In the genomic region with DNA sequence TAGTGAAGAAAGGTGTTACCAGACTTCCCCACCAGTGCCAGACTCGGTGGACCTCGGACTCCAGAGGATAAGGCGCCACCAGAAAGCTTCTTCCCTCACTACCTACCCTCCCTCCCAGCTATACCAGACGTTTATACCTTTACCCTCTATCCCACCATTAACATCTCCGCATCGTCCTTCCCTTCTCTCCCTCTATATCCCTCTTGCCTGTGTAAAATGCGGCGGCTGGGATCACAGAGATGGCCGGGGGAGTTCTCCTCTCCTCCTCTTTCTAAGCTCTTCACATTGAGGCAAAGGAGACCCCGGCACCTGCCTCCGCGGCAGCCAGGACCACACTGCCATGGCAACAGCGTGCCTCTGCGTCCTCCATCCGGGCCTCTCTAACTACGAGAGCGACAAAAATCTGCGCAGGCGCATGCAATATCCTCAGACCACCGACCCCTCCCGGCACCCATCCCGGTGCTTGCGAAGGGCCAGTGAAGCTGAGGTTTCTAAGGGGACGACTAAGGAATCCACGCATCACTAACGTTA, we compare ENCODE assay signal across 8 cellular contexts. TPM values are rescaled to one million over a fixed set of nuclear protein-coding genes. Genes with fewer than 3 reads are reported as not detected.
DNase-seq lines count a peak whose midpoint lies in the region; ATAC-seq, FAIRE-seq and TF ChIP-seq lines count a peak whose summit lies in the region.

Gene CCDC181 (minus strand): TSS at position 394 of the 531 bp plus-strand sequence. CDS start 2,547 bp downstream, outside the sequence.

- no TSS peak for BruUV-seq in Caco-2 (replicated peaks; lab: Mats Ljungman, UMichigan)

- no peaks in the 10 kb centered on the region for H3K36me3 ChIP-seq in SU-DHL-6 (ENCODE audit: low read length)
- no peaks in the 10 kb centered on the region for H3K36me3 ChIP-seq in Caco-2 (ENCODE audit: control insufficient read depth, insufficient read depth, low read length)

- H3K4me1 ChIP-seq in Caco-2: no peaks in the 10 kb centered on the region

- H3K4me1 Mint-ChIP-seq in Caco-2 (ENCODE audit: low read depth, unreplicated experiment): peaks cover 1% of the 10 kb centered on the region

- CTCF ChIA-PET in Caco-2 (lab: Charles Lee): no interaction called here

- H3K36me3 Mint-ChIP-seq in Caco-2 (ENCODE audit: insufficient read depth, unreplicated experiment): no peaks in the 10 kb centered on the region

- no peaks in the 10 kb centered on the region for H3K9me2 ChIP-seq in SU-DHL-6 (replicated peaks; ENCODE audit: insufficient read depth, low read length)

- ATAC-seq in GM18858 (IDR thresholded peaks at IDR 0.05; ENCODE audit: unreplicated experiment) (peak; percentile 80), GM19328 (IDR thresholded peaks at IDR 0.05; ENCODE audit: unreplicated experiment) (no peak)

- H3K27me3 ChIP-seq in SU-DHL-6 (ENCODE audit: low read length) (no peaks in the 10 kb centered on the region), Caco-2 (replicated peaks; ENCODE audit: control insufficient read depth, insufficient read depth, low read length) (no peaks in the 10 kb centered on the region)

- peak within 1 kb of the TSS; percentile 36 for H3K4me3 ChIP-seq in SU-DHL-6 (ENCODE audit: insufficient read depth, low read length, poor library complexity, severe bottlenecking)
- H3K4me3 ChIP-seq in Caco-2 (ENCODE audit: low read depth, low read length): no peak within 1 kb of the TSS

- peak within 1 kb of the TSS; percentile 53 for H3K4me2 ChIP-seq in SU-DHL-6 (ENCODE audit: low read depth, low read length, poor library complexity, severe bottlenecking)

- TF ChIP-seq CTCF in SU-DHL-6 (IDR thresholded peaks at IDR 0.05; ENCODE audit: insufficient read depth, low read length, poor library complexity, severe bottlenecking) (no peak), Caco-2 (IDR thresholded peaks at IDR 0.05; ENCODE audit: insufficient read depth in 1 of 2, low read depth in 1 of 2, low read length in 1 of 2, severe bottlenecking in 1 of 2, unreplicated experiment in 1 of 2) (no peak)

- peak within 1 kb of the TSS; percentile 53 for H2AFZ ChIP-seq in SU-DHL-6 (ENCODE audit: low read depth, low read length, severe bottlenecking)

- intact Hi-C loops in Caco-2 (cut with micrococcal nuclease; ENCODE audit: unreplicated experiment): no loop called here

- POLR2A ChIA-PET in Caco-2 (lab: Charles Lee): interaction anchor here (0.5 kb wide), 1 partner anchor 82 kb away, joined by 3 read pairs; no protein-coding TSS in a partner anchor

- FAIRE-seq in HTR-8/SVneo (lab: Jason Lieb, UNC): no peak

- H4K20me1 ChIP-seq in SU-DHL-6 (ENCODE audit: low read depth, low read length): no peaks in the 10 kb centered on the region

- peaks cover 11% of the 10 kb centered on the region for H3K27me3 Mint-ChIP-seq in Caco-2 (ENCODE audit: insufficient read depth, unreplicated experiment)

- H3K9me3 ChIP-seq in SU-DHL-6 (ENCODE audit: insufficient read depth, low read length): peaks cover 1% of the 10 kb centered on the region; the same call in 1 of the 2 replicates
- H3K9me3 ChIP-seq in Caco-2: no peaks in the 10 kb centered on the region

- H3K27ac ChIP-seq in SU-DHL-6 (ENCODE audit: low read depth, low read length): no peak within 1 kb of the TSS

- no peak within 1 kb of the TSS for H3K27ac Mint-ChIP-seq in Caco-2 (ENCODE audit: unreplicated experiment)

- DNase-seq in HTR-8/SVneo (ENCODE audit: insufficient read length, low spot score) (peak; percentile 10), anterior cingulate cortex (lab: John Stamatoyannopoulos, UW) (peak; percentile 12 to 89 (median 76)), hypothalamus (lab: John Stamatoyannopoulos, UW) (peak; percentile 8 to 89 (median 71)), retina (peak; percentile 94), Caco-2 (no peak)

- H3K9me3 Mint-ChIP-seq in Caco-2 (ENCODE audit: unreplicated experiment): peaks cover 8% of the 10 kb centered on the region

- peak within 1 kb of the TSS; percentile 29; the same call in 1 of the 2 replicates for H3K9ac ChIP-seq in SU-DHL-6 (ENCODE audit: low read length)

- no peak within 1 kb of the TSS for H3K4me3 Mint-ChIP-seq in Caco-2 (ENCODE audit: unreplicated experiment)

- H3K79me2 ChIP-seq in SU-DHL-6 (ENCODE audit: insufficient read depth, low read length): no peaks in the 10 kb centered on the region

- no peaks in the 10 kb centered on the region for H3F3A ChIP-seq in SU-DHL-6 (ENCODE audit: insufficient read depth)

RNA-seq across cellular contexts. Expression of gene CCDC181, which starts in this region (rescaled TPM):
- 0.23 and 0.42 TPM in 2 replicates for total RNA-seq in Caco-2 (2022)

Comparison
In these comparisons a context has a peak if more than half of its experiments do, and no peak if none do; other contexts are left out.
1. DNase-seq: peak in HTR-8/SVneo (single experiment), anterior cingulate cortex (58 of 58), hypothalamus (51 of 51) and retina (single experiment); none in Caco-2 (0 of 2).